8 cellular contexts compared by ENCODE assay signal in genomic region chr17:68290268-68290954, GRCh38. TPM values are rescaled to one million over a fixed set of nuclear protein-coding genes. Genes with fewer than 3 reads are reported as not detected.
A peak's percentile ranks its signal among the peaks of the same experiment; 100 is the strongest.
DNase-seq lines count a peak whose midpoint lies in the region; ATAC-seq lines count a peak whose summit lies in the region.

No MANE protein-coding gene starts in this region.

- H3K9me3 ChIP-seq in BLaER1 treated with 17β-estradiol and CSF1 and Interleukin-3, amounts not matched to agents 10 nM and 100 nM (replicated peaks in 1 of 11): no peaks in the 10 kb centered on the region
- H3K9me3 ChIP-seq in HUES64 (ENCODE audit: insufficient read depth, low read depth, low read length): no peaks in the 10 kb centered on the region
- no peaks in the 10 kb centered on the region for H3K9me3 ChIP-seq in mucosa of rectum (ENCODE audit: control insufficient read depth in 2 of 2, low read length in 2 of 2)

- CTCF ChIA-PET in activated CD4-positive, alpha-beta T cell treated with anti-CD3 and anti-CD28 coated beads, Interleukin-2, amount 10 ng/mL, durations not matched to agents 7 days and 5 days (lab: Charles Lee): interaction anchor here (0.5 to 3.8 kb wide), 6 partner anchors 32 to 304 kb away, joined by 3 to 10 read pairs (median 4); no protein-coding TSS in a partner anchor

- no peaks in the 10 kb centered on the region for H3K27me3 ChIP-seq in BLaER1 treated with 17β-estradiol and CSF1 and Interleukin-3, amounts not matched to agents 10 nM and 100 nM
- H3K27me3 ChIP-seq in HUES64 (ENCODE audit: insufficient read depth, low read length): peaks cover 46% of the 10 kb centered on the region
- H3K27me3 ChIP-seq in mucosa of rectum (ENCODE audit: control insufficient read depth in 2 of 2, insufficient read depth in 2 of 2, low read length in 2 of 2): peaks cover 14 to 26% of the 10 kb centered on the region in 2 donors

- H3K9me3 Mint-ChIP-seq in activated CD4-positive, alpha-beta T cell treated with anti-CD3 and anti-CD28 coated beads, Interleukin-2, amount 10 ng/mL, durations not matched to agents 7 days and 5 days: no peaks in the 10 kb centered on the region

- H3K27ac Mint-ChIP-seq in activated CD4-positive, alpha-beta T cell treated with anti-CD3 and anti-CD28 coated beads, Interleukin-2, amount 10 ng/mL, durations not matched to agents 7 days and 5 days: peak overlapping the region; percentile 99

- peaks cover 60% of the 10 kb centered on the region for H3K4me1 Mint-ChIP-seq in activated CD4-positive, alpha-beta T cell treated with anti-CD3 and anti-CD28 coated beads, Interleukin-2, amount 10 ng/mL, durations not matched to agents 7 days and 5 days

- no peaks in the 10 kb centered on the region for H4K20me1 ChIP-seq in BLaER1 treated with 17β-estradiol and CSF1 and Interleukin-3, amounts not matched to agents 10 nM and 100 nM

- H3K36me3 Mint-ChIP-seq in activated CD4-positive, alpha-beta T cell treated with anti-CD3 and anti-CD28 coated beads, Interleukin-2, amount 10 ng/mL, durations not matched to agents 7 days and 5 days (ENCODE audit: low read depth): peaks cover 19% of the 10 kb centered on the region

- peak overlapping the region; percentile 97 for H3K4me3 Mint-ChIP-seq in activated CD4-positive, alpha-beta T cell treated with anti-CD3 and anti-CD28 coated beads, Interleukin-2, amount 10 ng/mL, durations not matched to agents 7 days and 5 days

- peak overlapping the region; percentile 69 to 85 (median 80) for H3K4me3 ChIP-seq in BLaER1 treated with 17β-estradiol and CSF1 and Interleukin-3, amounts not matched to agents 10 nM and 100 nM
- H3K4me3 ChIP-seq in HUES64 (ENCODE audit: low read length) (peak overlapping the region; percentile 73), mucosa of rectum (ENCODE audit: low read length in 2 of 2) (peak overlapping the region; percentile 49 to 68)

- H3K36me3 ChIP-seq in BLaER1 treated with 17β-estradiol and CSF1 and Interleukin-3, amounts not matched to agents 10 nM and 100 nM: peaks cover 0 to 2% (median 0%) of the 10 kb centered on the region in 11 experiments; a peak in 3 of 22 replicates
- no peaks in the 10 kb centered on the region for H3K36me3 ChIP-seq in HUES64 (ENCODE audit: insufficient read depth, low read length)
- H3K36me3 ChIP-seq in mucosa of rectum (ENCODE audit: control insufficient read depth in 2 of 2, insufficient read depth in 2 of 2, low read length in 2 of 2): no peaks in the 10 kb centered on the region

- ATAC-seq in stimulated activated naive CD8-positive, alpha-beta T cell treated with anti-CD3 and anti-CD28 coated beads, Interleukin-15, Interleukin-2, amounts not matched to agents 100 U/mL and 50 U/mL, for 24 hours: no peak
- ATAC-seq in GM19395 (IDR thresholded peaks at IDR 0.05; ENCODE audit: unreplicated experiment): no peak

- peak overlapping the region; percentile 89 to 100 (median 98) for H3K4me2 ChIP-seq in BLaER1 treated with 17β-estradiol and CSF1 and Interleukin-3, amounts not matched to agents 10 nM and 100 nM

- under 1% methylated on average over 49 of the region's 50 CpGs for WGBS in HUES64

- DNase-seq in activated CD4-positive, alpha-beta T cell treated with anti-CD3 and anti-CD28 coated beads, Interleukin-2, amount 10 ng/mL, durations not matched to agents 7 days and 5 days: peak; percentile 63
- DNase-seq in ecto neural progenitor cell (ENCODE audit: low spot score) (peak; percentile 70), HPDE6-E6E7 (ENCODE audit: extremely low spot score) (no peak)
- peak; percentile 68 for DNase-seq in stimulated activated naive CD8-positive, alpha-beta T cell treated with anti-CD3 and anti-CD28 coated beads, Interleukin-15, Interleukin-2, amounts not matched to agents 100 U/mL and 50 U/mL, for 24 hours

- H3K9ac ChIP-seq in BLaER1 treated with 17β-estradiol and CSF1 and Interleukin-3, amounts not matched to agents 10 nM and 100 nM: peak overlapping the region; percentile 93 to 99 (median 98)
- no peak overlapping the region for H3K9ac ChIP-seq in HUES64 (ENCODE audit: low read depth, low read length)
- H3K9ac ChIP-seq in mucosa of rectum (ENCODE audit: low read depth in 1 of 2, low read length in 2 of 2): peak overlapping the region; percentile 24 to 55

- H3K27me3 Mint-ChIP-seq in activated CD4-positive, alpha-beta T cell treated with anti-CD3 and anti-CD28 coated beads, Interleukin-2, amount 10 ng/mL, durations not matched to agents 7 days and 5 days: no peaks in the 10 kb centered on the region

- POLR2A ChIA-PET in activated CD4-positive, alpha-beta T cell treated with anti-CD3 and anti-CD28 coated beads, Interleukin-2, amount 10 ng/mL, durations not matched to agents 7 days and 5 days (lab: Charles Lee): interaction anchor here (0.6 to 1.0 kb wide), 2 partner anchors 67 to 141 kb away, joined by 3 read pairs; no protein-coding TSS in a partner anchor

- H3K4me1 ChIP-seq in BLaER1 treated with 17β-estradiol and CSF1 and Interleukin-3, amounts not matched to agents 10 nM and 100 nM: peaks cover 44 to 71% (median 62%) of the 10 kb centered on the region in 10 experiments
- H3K4me1 ChIP-seq in HUES64 (ENCODE audit: insufficient read depth, low read length): peaks cover 42% of the 10 kb centered on the region
- H3K4me1 ChIP-seq in mucosa of rectum (ENCODE audit: control insufficient read depth in 2 of 2, insufficient read depth in 2 of 2, low read length in 2 of 2): peaks cover 7 to 9% of the 10 kb centered on the region in 2 donors

- H3K27ac ChIP-seq in BLaER1 treated with 17β-estradiol and CSF1 and Interleukin-3, amounts not matched to agents 10 nM and 100 nM: peak overlapping the region; percentile 94 to 100 (median 99)
- H3K27ac ChIP-seq in HUES64 (ENCODE audit: low read depth, low read length) (no peak overlapping the region), mucosa of rectum (ENCODE audit: low read depth in 2 of 2, low read length in 2 of 2) (peak overlapping the region; percentile 75 to 85)

RNA-seq across cellular contexts. Expression of gene SLC16A6, which starts 0.5 kb away (rescaled TPM):
- polyA plus RNA-seq in HUES64 (2013, experiment 1 of 2): 0.05 TPM
- 0.19 TPM for polyA plus RNA-seq in HUES64 (2013, experiment 2 of 2)
- total RNA-seq in activated CD4-positive, alpha-beta T cell treated with anti-CD3 and anti-CD28 coated beads, Interleukin-2, amount 10 ng/mL, durations not matched to agents 7 days and 5 days: 1 to 10 TPM; 5.6 to 6.8 TPM

RNA-seq across cellular contexts. Expression of gene ARSG, which starts 0.9 kb away (rescaled TPM):
- 2.8 TPM for polyA plus RNA-seq in HUES64 (2013, experiment 1 of 2)
- 3.9 TPM for polyA plus RNA-seq in HUES64 (2013, experiment 2 of 2)
- 10 to 100 TPM; 11.7 to 13.8 TPM for total RNA-seq in activated CD4-positive, alpha-beta T cell treated with anti-CD3 and anti-CD28 coated beads, Interleukin-2, amount 10 ng/mL, durations not matched to agents 7 days and 5 days

RNA-seq across cellular contexts. Expression of gene AMZ2, which starts 42.6 kb away (rescaled TPM):
- 48.6 TPM for polyA plus RNA-seq in HUES64 (2013, experiment 1 of 2)
- polyA plus RNA-seq in HUES64 (2013, experiment 2 of 2): 62.4 TPM
- 10 to 100 TPM; 72.5 to 82.3 TPM for total RNA-seq in activated CD4-positive, alpha-beta T cell treated with anti-CD3 and anti-CD28 coated beads, Interleukin-2, amount 10 ng/mL, durations not matched to agents 7 days and 5 days
